Comparison of ENCODE assay signal across 8 cellular contexts in genomic region chr9:128127990-128128835, GRCh38. TPM values are rescaled to one million over a fixed set of nuclear protein-coding genes. Genes with fewer than 3 reads are reported as not detected.
DNase-seq lines count a peak whose midpoint lies in the region; ATAC-seq and TF ChIP-seq lines count a peak whose summit lies in the region.

No MANE protein-coding gene starts in this region.

- no peaks in the 10 kb centered on the region for H3K9me3 ChIP-seq in left lung

- H3K4me3 ChIP-seq in BJ (ENCODE audit: low read depth, low read length): peak overlapping the region; percentile 90
- peak overlapping the region; percentile 89 to 92 for H3K4me3 ChIP-seq in left lung

- peak overlapping the region; percentile 100 for H3K27ac Mint-ChIP-seq in dendritic cell treated with granulocyte-macrophage colony-stimulating factor and Interleukin-4, amounts not matched to agents 40 ng/mL and 50 ng/mL, for 4 days

- peaks cover 6 to 35% of the 10 kb centered on the region in 2 donors for H3K4me1 ChIP-seq in left lung

- POLR2A ChIA-PET in BJ (lab: Charles Lee): interaction anchor here (0.6 kb wide), 2 partner anchors 71 to 154 kb away, joined by 4 to 6 read pairs; no protein-coding TSS in a partner anchor

- H3K4me3 Mint-ChIP-seq in dendritic cell treated with granulocyte-macrophage colony-stimulating factor and Interleukin-4, amounts not matched to agents 40 ng/mL and 50 ng/mL, for 4 days: peak overlapping the region; percentile 94

- H3K27me3 ChIP-seq in BJ (ENCODE audit: control insufficient read depth, insufficient read depth, low read length) (peaks cover 8% of the 10 kb centered on the region), left lung (peaks cover 0 to 7% of the 10 kb centered on the region in 2 donors)

- peaks cover 42% of the 10 kb centered on the region for H3K36me3 Mint-ChIP-seq in dendritic cell treated with granulocyte-macrophage colony-stimulating factor and Interleukin-4, amounts not matched to agents 40 ng/mL and 50 ng/mL, for 4 days (ENCODE audit: low read depth)

- intact Hi-C loops in dendritic cell treated with granulocyte-macrophage colony-stimulating factor and Interleukin-4, amounts not matched to agents 40 ng/mL and 50 ng/mL, for 4 days (cut with micrococcal nuclease): no loop called here
- intact Hi-C loops in left lung (cut with DNase I): no loop called here

- H3K27ac ChIP-seq in left lung: peak overlapping the region; percentile 93 to 95

- H3K27me3 Mint-ChIP-seq in dendritic cell treated with granulocyte-macrophage colony-stimulating factor and Interleukin-4, amounts not matched to agents 40 ng/mL and 50 ng/mL, for 4 days: peaks cover 17% of the 10 kb centered on the region

- CTCF ChIA-PET in BJ (lab: Yijun Ruan, JAX): interaction anchor here (0.9 to 6.1 kb wide), 7 partner anchors 11 to 186 kb away, joined by 3 to 56 read pairs (median 4); no protein-coding TSS in a partner anchor

- H3K36me3 ChIP-seq in BJ (ENCODE audit: control insufficient read depth, insufficient read depth, low read length) (no peaks in the 10 kb centered on the region), left lung (peaks cover 0 to 16% of the 10 kb centered on the region in 2 donors)

- no peaks in the 10 kb centered on the region for H3K9me3 Mint-ChIP-seq in dendritic cell treated with granulocyte-macrophage colony-stimulating factor and Interleukin-4, amounts not matched to agents 40 ng/mL and 50 ng/mL, for 4 days

- peak; percentile 58 for ATAC-seq in GM19351 (IDR thresholded peaks at IDR 0.05; ENCODE audit: unreplicated experiment)
- peak; percentile 57 for ATAC-seq in HG03520 (IDR thresholded peaks at IDR 0.05; ENCODE audit: unreplicated experiment)
- ATAC-seq in left lung: peak; percentile 93

- TF ChIP-seq CTCF in BJ (IDR thresholded peaks at IDR 0.05; ENCODE audit: insufficient read depth, low read depth, low read length): no peak
- TF ChIP-seq CTCF in left lung (IDR thresholded peaks at IDR 0.05): no peak

- peak; percentile 38 for DNase-seq in BJ (ENCODE audit: low read depth)
- peak; percentile 72 to 88 for DNase-seq in NCI-H526 (lab: John Stamatoyannopoulos, UW)
- DNase-seq in activated CD4-positive, alpha-beta T cell treated with anti-CD3 and anti-CD28 coated beads, Interleukin-2, amount 50 U/mL, for 1 hour: peak; percentile 80
- peak; percentile 83 to 95 for DNase-seq in left lung
- peak; percentile 76 for DNase-seq in stimulated activated CD4-positive, alpha-beta T cell treated with anti-CD3 and anti-CD28 coated beads, Interleukin-2, amount 100 ng/mL, for 4 hours (ENCODE audit: low read depth)

- H3K4me1 Mint-ChIP-seq in dendritic cell treated with granulocyte-macrophage colony-stimulating factor and Interleukin-4, amounts not matched to agents 40 ng/mL and 50 ng/mL, for 4 days (ENCODE audit: low read depth): peaks cover 37% of the 10 kb centered on the region

RNA-seq across cellular contexts. Expression of gene PTGES2, which starts 0.7 kb away (rescaled TPM):
- polyA plus RNA-seq in BJ (2011; rRNA removed): 59.7 and 91.9 TPM in 2 replicates
- 35.4 and 59.8 TPM in 2 replicates for polyA minus RNA-seq in BJ (2011; rRNA and poly(A)+ RNA removed)
- total RNA-seq in left lung: 10 to 100 TPM; 34.8 to 56.9 TPM

RNA-seq across cellular contexts. Expression of gene LCN2, which starts 21.0 kb away (rescaled TPM):
- polyA plus RNA-seq in BJ (2011; rRNA removed): not detected in 2 replicates
- not detected in 2 replicates for polyA minus RNA-seq in BJ (2011; rRNA and poly(A)+ RNA removed)
- 100 to 1,000 TPM in 1 of 2 donors, 10 to 100 TPM in 1; 37.7 to 155 TPM for total RNA-seq in left lung

RNA-seq across cellular contexts. Expression of gene BBLN, which starts 31.9 kb away (rescaled TPM):
- polyA plus RNA-seq in BJ (2011; rRNA removed): 45.0 and 60.4 TPM in 2 replicates
- 18.6 and 23.4 TPM in 2 replicates for polyA minus RNA-seq in BJ (2011; rRNA and poly(A)+ RNA removed)
- 10 to 100 TPM; 38.4 to 66.0 TPM for total RNA-seq in left lung

Comparison
In these comparisons a context has a peak if more than half of its experiments do, and no peak if none do; other contexts are left out.
1. Peak in every context shown above with its lines: DNase-seq, ATAC-seq, H3K4me3 ChIP-seq and H3K27ac ChIP-seq.
2. DNase-seq: peak in every context shown above with its lines; median percentile 89 in left lung; 80 in NCI-H526; 80 in activated CD4-positive, alpha-beta T cell treated with anti-CD3 and anti-CD28 coated beads, Interleukin-2, amount 50 U/mL, for 1 hour; 76 in stimulated activated CD4-positive, alpha-beta T cell treated with anti-CD3 and anti-CD28 coated beads, Interleukin-2, amount 100 ng/mL, for 4 hours; 38 in BJ.